Comparison of ENCODE assay signal across 9 cellular contexts in genomic region chr9:2299156-2299842, GRCh38.
DNase-seq lines count a peak whose midpoint lies in the region; TF ChIP-seq lines count a peak whose summit lies in the region.
"Had no signal": no experiment of that assay in that cellular context is flagged by ENCODE, and none has a peak within 500 bp of the region (broad histone marks: within the 10 kb centered on the region; RNA-seq: fewer than 3 reads in every experiment).

No MANE protein-coding gene starts in this region.

- no peak for TF ChIP-seq CTCF in transverse colon (IDR thresholded peaks at IDR 0.05)

- H3K36me3 ChIP-seq in endocrine pancreas (ENCODE audit: control insufficient read depth, insufficient read depth, low read length) (no peaks in the 10 kb centered on the region), transverse colon (no peaks in the 10 kb centered on the region)
- H3K36me3 ChIP-seq: Peyer's patch had no signal

- intact Hi-C loops in transverse colon (cut with DNase I; ENCODE audit: low total_unique reads), result no loop called here

- in situ Hi-C loops in transverse colon (cut with MboI; ENCODE audit: low pct_ligation_motif_present in 1 of 4, low pct_unique_long_range_greater_than_20kb in 1 of 4, low sequenced_read_pairs in 3 of 4), result no loop called here

- TF ChIP-seq EP300 in transverse colon (IDR thresholded peaks at IDR 0.05; ENCODE audit: low read depth), result no peak

- no peak for TF ChIP-seq POLR2A in transverse colon (IDR thresholded peaks at IDR 0.05)

- peak overlapping the region; percentile 19 for H3K9ac ChIP-seq in endocrine pancreas (ENCODE audit: control insufficient read depth, insufficient read depth, low read length)

- H3K9me3 ChIP-seq in endocrine pancreas (ENCODE audit: control insufficient read depth, low read length) (no peaks in the 10 kb centered on the region), transverse colon (no peaks in the 10 kb centered on the region)
- H3K9me3 ChIP-seq: Peyer's patch had no signal

- H3K4me1 ChIP-seq in endocrine pancreas (ENCODE audit: control insufficient read depth, insufficient read depth, low read length), result peaks cover 27% of the 10 kb centered on the region
- no peaks in the 10 kb centered on the region for H3K4me1 ChIP-seq in transverse colon
- H3K4me1 ChIP-seq: Peyer's patch had no signal

- no peaks in the 10 kb centered on the region for H3K27me3 ChIP-seq in endocrine pancreas (ENCODE audit: control insufficient read depth, insufficient read depth, low read length)
- no peaks in the 10 kb centered on the region for H3K27me3 ChIP-seq in transverse colon
- H3K27me3 ChIP-seq: Peyer's patch had no signal

- 64 to 65% methylated on average over 3 to 5 of the region's 5 CpGs for WGBS in transverse colon (ENCODE audit: low coverage in 1 of 2), 2 donors

- H3K27ac ChIP-seq in transverse colon, result peak overlapping the region in 2 of 4 donors; percentile 31 to 33
- H3K27ac ChIP-seq: Peyer's patch had no signal

- DNase-seq in NCI-H1694 (lab: John Stamatoyannopoulos, UW), result peak; percentile 25
- no peak for DNase-seq in NCI-H1694 treated with DMSO at 0.1 percent for 48 hours (lab: John Stamatoyannopoulos, UW)
- peak; percentile 99 for DNase-seq in NCI-H2196 treated with DMSO at 0.1 percent for 48 hours (lab: John Stamatoyannopoulos, UW; ENCODE audit: unreplicated experiment)
- DNase-seq in transverse colon, result peak; percentile 48
- DNase-seq in GM19238 (ENCODE audit: insufficient read length, low spot score), result no peak
- DNase-seq in stimulated activated CD4-positive, alpha-beta T cell treated with anti-CD3 and anti-CD28 coated beads, Interleukin-15, amount 100 ng/mL, for 24 hours, result no peak
- no peak for DNase-seq in GDM1 (lab: John Stamatoyannopoulos, UW)
- DNase-seq: Peyer's patch had no signal

- H3K4me3 ChIP-seq in endocrine pancreas (ENCODE audit: control insufficient read depth, insufficient read depth, low read length) (no peak overlapping the region), transverse colon (no peak overlapping the region)
- H3K4me3 ChIP-seq: Peyer's patch had no signal

Comparison
In these comparisons a context has a peak if more than half of its experiments do, and no peak if none do; other contexts are left out.
1. DNase-seq: peak in NCI-H1694 (single experiment), NCI-H2196 treated with DMSO at 0.1 percent for 48 hours (single experiment) and transverse colon (single experiment); none in NCI-H1694 treated with DMSO at 0.1 percent for 48 hours (single experiment), GM19238 (single experiment), stimulated activated CD4-positive, alpha-beta T cell treated with anti-CD3 and anti-CD28 coated beads, Interleukin-15, amount 100 ng/mL, for 24 hours (single experiment) and GDM1 (single experiment).